In the genomic region with DNA sequence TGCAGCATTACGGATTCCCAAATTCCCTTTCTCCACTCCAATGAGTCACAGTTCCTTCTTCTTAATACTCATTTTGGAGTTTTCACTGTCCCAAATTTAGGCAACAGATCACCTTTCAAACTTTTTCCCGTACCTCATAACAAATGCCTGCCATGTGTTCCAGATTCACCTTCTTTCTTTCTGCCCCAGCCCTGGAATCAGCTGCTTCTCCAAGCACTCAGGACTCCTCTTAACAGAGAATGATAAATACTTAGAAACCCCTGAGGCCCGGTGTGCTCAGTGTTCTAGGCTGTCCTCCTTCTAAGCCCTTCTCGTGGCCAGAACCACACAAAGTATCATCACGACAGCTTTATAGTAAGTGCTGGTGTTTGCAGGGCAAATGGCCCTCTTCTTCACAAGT, we compare ENCODE assay signal across 23 cellular contexts. TPM values are rescaled to one million over a fixed set of nuclear protein-coding genes. Genes with fewer than 3 reads are reported as not detected.
A peak's percentile ranks its signal among the peaks of the same experiment; 100 is the strongest.
DNase-seq lines count a peak whose midpoint lies in the region; ATAC-seq, FAIRE-seq and TF ChIP-seq lines count a peak whose summit lies in the region.
"Had no signal": no experiment of that assay in that cellular context is flagged by ENCODE, and none has a peak within 500 bp of the region (broad histone marks: within the 10 kb centered on the region; RNA-seq: fewer than 3 reads in every experiment).

No MANE protein-coding gene starts in this region.

- ATAC-seq in activated T-cell treated with anti-CD3 and anti-CD28 coated beads, Interleukin-2, amount 50 U/mL, for 72 hours (replicated peaks in 1 of 2): no peak
- ATAC-seq in activated T-cell treated with anti-CD3 and anti-CD28 coated beads, Interleukin-2, amount 50 U/mL, for 4 hours: no peak
- no peak for ATAC-seq in GM12878
- ATAC-seq: heart left ventricle, left lobe of liver, upper lobe of right lung had no signal

- no peak for TF ChIP-seq CTCF in GM12878 (IDR thresholded peaks at IDR 0.05 in 2 of 3, conservative IDR thresholded peaks at IDR 0.05 in 1 of 3; ENCODE audit: control insufficient read depth in 2 of 3, extremely low read depth in 1 of 3, insufficient read depth in 1 of 3, low read depth in 3 of 3, low read length in 3 of 3)
- no peak for TF ChIP-seq CTCF in nephron progenitor cell (IDR thresholded peaks at IDR 0.05)
- no peak for TF ChIP-seq CTCF in dorsolateral prefrontal cortex (IDR thresholded peaks at IDR 0.05 in 54 of 56, conservative IDR thresholded peaks at IDR 0.05 in 2 of 56; ENCODE audit: low read depth in 1 of 56, partially characterized antibody in 56 of 56)

- H3K27me3 ChIP-seq in GM12878 (replicated peaks in 1 of 2; ENCODE audit: control insufficient read depth in 2 of 2, insufficient read depth in 2 of 2, low read length in 1 of 2): no peaks in the 10 kb centered on the region
- no peaks in the 10 kb centered on the region for H3K27me3 ChIP-seq in dorsolateral prefrontal cortex
- H3K27me3 ChIP-seq: heart left ventricle, MG63, spleen, upper lobe of right lung had no signal

- no peaks in the 10 kb centered on the region for H4K20me1 ChIP-seq in GM12878 (ENCODE audit: control insufficient read depth, insufficient read depth)

- no peak for TF ChIP-seq RAD21 in GM12878 (IDR thresholded peaks at IDR 0.05; ENCODE audit: insufficient read depth, low read depth, low read length)

- no peak for TF ChIP-seq EP300 in GM12878 (IDR thresholded peaks at IDR 0.05; ENCODE audit: borderline replicate concordance in 1 of 2, control insufficient read depth in 1 of 2, low read depth in 2 of 2, low read length in 2 of 2)

- no peak for DNase-seq in activated T-cell treated with anti-CD3 and anti-CD28 coated beads, Interleukin-2, amount 50 U/mL, for 72 hours
- DNase-seq in activated T-cell treated with anti-CD3 and anti-CD28 coated beads, Interleukin-2, amount 50 U/mL, for 4 hours: no peak
- no peak for DNase-seq in GM12891 (ENCODE audit: insufficient read length, low spot score)
- no peak for DNase-seq in GM12878 (ENCODE audit: low read depth, low spot score)
- no peak for DNase-seq in nephron progenitor cell
- no peak for DNase-seq in NCI-H128 (lab: John Stamatoyannopoulos, UW; ENCODE audit: unreplicated experiment)
- no peak for DNase-seq in dorsolateral prefrontal cortex
- no peak for DNase-seq in NCI-H1436 treated with DMSO at 0.1 percent for 48 hours (lab: John Stamatoyannopoulos, UW)
- DNase-seq: ACHN; activated CD4-positive, alpha-beta T cell treated with anti-CD3 and anti-CD28 coated beads, Interleukin-2, amount 50 U/mL, for 1 hour; dermis blood vessel endothelial cell; DMS153; heart left ventricle; IMR-90; MG63; NCI-H187; SHP77 treated with DMSO at 0.1 percent for 48 hours; spleen; stimulated activated CD4-positive, alpha-beta T cell treated with anti-CD3 and anti-CD28 coated beads, Interleukin-4, amount 100 ng/mL, for 24 hours; upper lobe of right lung had no signal

- POLR2A ChIA-PET in GM12878 (lab: Charles Lee): no interaction called here

- peaks cover 10% of the 10 kb centered on the region for H3K4me1 Mint-ChIP-seq in activated T-cell treated with anti-CD3 and anti-CD28 coated beads, Interleukin-2, amount 50 U/mL, for 72 hours (ENCODE audit: low read depth)
- H3K4me1 Mint-ChIP-seq in activated T-cell treated with anti-CD3 and anti-CD28 coated beads, Interleukin-2, amount 50 U/mL, for 4 hours (ENCODE audit: low read depth): peaks cover 14% of the 10 kb centered on the region
- no peaks in the 10 kb centered on the region for H3K4me1 Mint-ChIP-seq in nephron progenitor cell

- H3K9ac ChIP-seq in GM12878 (ENCODE audit: control insufficient read depth, insufficient read depth, low read length): no peak overlapping the region

- intact Hi-C loops in GM12878 (cut with micrococcal nuclease; ENCODE audit: unreplicated experiment): no loop called here
- intact Hi-C loops in dorsolateral prefrontal cortex (cut with DNase I): no loop called here

- CTCF ChIA-PET in GM12878 (lab: Yijun Ruan, JAX): no interaction called here

- TF ChIP-seq POLR2A in GM12891 (IDR thresholded peaks at IDR 0.05; ENCODE audit: low read depth, low read length): peak; percentile 24; the same call in 1 of the 2 replicates
- no peak for TF ChIP-seq POLR2A in GM12878 (IDR thresholded peaks at IDR 0.05; ENCODE audit: low read depth, low read length)

- no peaks in the 10 kb centered on the region for H3K4me1 ChIP-seq in GM12878 (ENCODE audit: control insufficient read depth, insufficient read depth, low read length)
- H3K4me1 ChIP-seq: heart left ventricle had no signal

- no peaks in the 10 kb centered on the region; the same call in 2 of the 3 replicates for H3K9me3 ChIP-seq in GM12878 (replicated peaks; ENCODE audit: control insufficient read depth, insufficient read depth, low read length)
- H3K9me3 ChIP-seq: heart left ventricle, MG63, spleen, upper lobe of right lung had no signal

- H3K4me3 Mint-ChIP-seq in activated T-cell treated with anti-CD3 and anti-CD28 coated beads, Interleukin-2, amount 50 U/mL, for 72 hours: no peak overlapping the region
- no peak overlapping the region for H3K4me3 Mint-ChIP-seq in activated T-cell treated with anti-CD3 and anti-CD28 coated beads, Interleukin-2, amount 50 U/mL, for 4 hours
- H3K4me3 Mint-ChIP-seq in nephron progenitor cell: no peak overlapping the region

- RAD21 ChIA-PET in GM12878 (lab: Charles Lee; ENCODE audit: unreplicated experiment): no interaction called here

- SMC1A ChIA-PET in GM12878 (lab: Charles Lee; ENCODE audit: uncharacterized antibody, unreplicated experiment): no interaction called here

- no peak overlapping the region for H3K4me3 ChIP-seq in GM12878
- no peak overlapping the region for H3K4me3 ChIP-seq in dorsolateral prefrontal cortex
- H3K4me3 ChIP-seq: heart left ventricle, MG63, spleen, upper lobe of right lung had no signal

- H3K36me3 Mint-ChIP-seq in activated T-cell treated with anti-CD3 and anti-CD28 coated beads, Interleukin-2, amount 50 U/mL, for 72 hours (ENCODE audit: insufficient read depth in 2 of 2): peaks cover 39 to 63% of the 10 kb centered on the region in 2 donors
- peaks cover 47% of the 10 kb centered on the region for H3K36me3 Mint-ChIP-seq in activated T-cell treated with anti-CD3 and anti-CD28 coated beads, Interleukin-2, amount 50 U/mL, for 4 hours (ENCODE audit: insufficient read depth)
- H3K36me3 Mint-ChIP-seq in nephron progenitor cell (ENCODE audit: low read depth): peaks cover 81% of the 10 kb centered on the region

- no peak for FAIRE-seq in GM12891 (lab: Jason Lieb, UNC)
- no peak for FAIRE-seq in GM12878 (lab: Jason Lieb, UNC)

- no peak overlapping the region for H2AFZ ChIP-seq in GM12878 (ENCODE audit: control insufficient read depth, low read depth, low read length)

- H3K36me3 ChIP-seq in GM12878 (ENCODE audit: control insufficient read depth in 2 of 2, insufficient read depth in 2 of 2, low read length in 1 of 2): peaks cover 37 to 39% of the 10 kb centered on the region in 2 experiments

- no peaks in the 10 kb centered on the region for H3K27me3 Mint-ChIP-seq in activated T-cell treated with anti-CD3 and anti-CD28 coated beads, Interleukin-2, amount 50 U/mL, for 72 hours (ENCODE audit: low read depth)
- no peaks in the 10 kb centered on the region for H3K27me3 Mint-ChIP-seq in activated T-cell treated with anti-CD3 and anti-CD28 coated beads, Interleukin-2, amount 50 U/mL, for 4 hours (ENCODE audit: low read depth)
- peaks cover 2% of the 10 kb centered on the region for H3K27me3 Mint-ChIP-seq in nephron progenitor cell (ENCODE audit: low read depth, poor library complexity)

- H3K27ac Mint-ChIP-seq in activated T-cell treated with anti-CD3 and anti-CD28 coated beads, Interleukin-2, amount 50 U/mL, for 72 hours: peak overlapping the region; percentile 49
- H3K27ac Mint-ChIP-seq in nephron progenitor cell: peak overlapping the region; percentile 13

- H3K9me3 Mint-ChIP-seq in activated T-cell treated with anti-CD3 and anti-CD28 coated beads, Interleukin-2, amount 50 U/mL, for 72 hours: peaks cover 2 to 3% of the 10 kb centered on the region in 2 donors
- no peaks in the 10 kb centered on the region for H3K9me3 Mint-ChIP-seq in activated T-cell treated with anti-CD3 and anti-CD28 coated beads, Interleukin-2, amount 50 U/mL, for 4 hours
- no peaks in the 10 kb centered on the region for H3K9me3 Mint-ChIP-seq in nephron progenitor cell

- in situ Hi-C loops in GM12878 (cut with MboI): no loop called here

- 85% methylated on average over 5 of the region's 5 CpGs for WGBS in GM12878 (ENCODE audit: insufficient coverage, insufficient replicate concordance, low lambda C conversion rate, missing lambda C conversion rate)

- BruUV-seq in GM12878 (replicated peaks; lab: Mats Ljungman, UMichigan): TSS peak; percentile 15

- no peak overlapping the region for H3K4me2 ChIP-seq in GM12878 (ENCODE audit: control insufficient read depth, insufficient read depth)

- H3K79me2 ChIP-seq in GM12878 (ENCODE audit: control insufficient read depth, insufficient read depth, low read length): no peaks in the 10 kb centered on the region; the same call in 1 of the 2 replicates

- H3K27ac ChIP-seq in GM12878 (ENCODE audit: control insufficient read depth, insufficient read depth): no peak overlapping the region
- H3K27ac ChIP-seq in dorsolateral prefrontal cortex: peak overlapping the region in 14 of 59 donors; percentile 2 to 81 (median 36)
- H3K27ac ChIP-seq: C4-2B, heart left ventricle, upper lobe of right lung had no signal

RNA-seq across cellular contexts. Expression of a gene that starts 14.9 kb away (rescaled TPM):
- 100 to 1,000 TPM; 166 to 170 TPM for total RNA-seq in activated T-cell treated with anti-CD3 and anti-CD28 coated beads, Interleukin-2, amount 50 U/mL, for 72 hours
- total RNA-seq in activated T-cell treated with anti-CD3 and anti-CD28 coated beads, Interleukin-2, amount 50 U/mL, for 4 hours: 100 to 1,000 TPM; 152 to 170 (median 164) TPM
- 60.6 TPM for polyA plus RNA-seq in GM12891 (2012; ENCODE audit: low read depth, missing spikeins)
- 85.1 and 93.8 TPM in 2 replicates for total RNA-seq in GM12878 (2013; cell fraction: nucleolus; rRNA removed)
- total RNA-seq in GM12878 (2014; rRNA removed) (17.3 and 25.0 TPM in 2 replicates), GM12878 (2014; rRNA removed; fragmentation: Illumina TruSeq; extraction: Trizol) (26.4 and 27.8 TPM in 2 replicates), GM12878 (2021) (85.5 and 94.2 TPM in 2 replicates), dorsolateral prefrontal cortex (100 to 1,000 TPM in 117 of 120 experiments, 10 to 100 TPM in 3; 96.2 to 160 (median 125) TPM)
- 42.9 TPM for polyA plus RNA-seq in GM12878 (2011; ENCODE audit: low read depth)
- polyA plus RNA-seq in GM12878 (2011; rRNA removed) (40.7 and 54.4 TPM in 2 replicates), GM12878 (2014; fragmentation: Illumina TruSeq; extraction: Trizol) (72.5 and 105 TPM in 2 replicates), GM12878 (2014; fragmentation: Nextera tagmentation; extraction: Ambion mirVana) (10 to 100 TPM in 1 of 2 experiments, 1 to 10 TPM in 1; 5.7 to 13.0 TPM), GM12878 (2014; rRNA removed) (74.9 and 90.3 TPM in 2 replicates), GM12878 (2016; fragmentation: Nextera tagmentation; extraction: Ambion mirVana) (10 to 100 TPM; 61.8 to 63.4 TPM)
- polyA plus RNA-seq in GM12878 (2011; cell fraction: cytosol; rRNA removed): 58.6 and 69.9 TPM in 2 replicates
- 236 and 302 TPM in 2 replicates for polyA plus RNA-seq in GM12878 (2011; cell fraction: nucleus; rRNA removed)
- 62.0 and 78.9 TPM in 2 replicates for polyA plus RNA-seq in GM12878 (2012)
- 53.9 and 56.8 TPM in 2 replicates for polyA minus RNA-seq in GM12878 (2011; rRNA and poly(A)+ RNA removed)
- 25.1 and 26.0 TPM in 2 replicates for polyA minus RNA-seq in GM12878 (2011; cell fraction: cytosol; rRNA and poly(A)+ RNA removed)
- 38.6 and 73.4 TPM in 2 replicates for polyA minus RNA-seq in GM12878 (2011; cell fraction: nucleus; rRNA and poly(A)+ RNA removed)

RNA-seq across cellular contexts. Expression of a gene that starts 29.7 kb away (rescaled TPM):
- 10 to 100 TPM; 42.8 to 74.5 TPM for total RNA-seq in activated T-cell treated with anti-CD3 and anti-CD28 coated beads, Interleukin-2, amount 50 U/mL, for 72 hours
- 10 to 100 TPM; 22.0 to 31.5 (median 26.3) TPM for total RNA-seq in activated T-cell treated with anti-CD3 and anti-CD28 coated beads, Interleukin-2, amount 50 U/mL, for 4 hours
- polyA plus RNA-seq in GM12891 (2012; ENCODE audit: low read depth, missing spikeins): 92.3 TPM
- 264 and 312 TPM in 2 replicates for total RNA-seq in GM12878 (2013; cell fraction: nucleolus; rRNA removed)
- total RNA-seq in GM12878 (2014; rRNA removed) (33.4 and 37.8 TPM in 2 replicates), GM12878 (2014; rRNA removed; fragmentation: Illumina TruSeq; extraction: Trizol) (10.2 and 10.3 TPM in 2 replicates), GM12878 (2021) (46.5 and 49.5 TPM in 2 replicates), dorsolateral prefrontal cortex (10 to 100 TPM in 76 of 120 experiments, 1 to 10 TPM in 44; 4.8 to 45.0 (median 12.2) TPM)
- 24.0 TPM for polyA plus RNA-seq in GM12878 (2011; ENCODE audit: low read depth)
- polyA plus RNA-seq in GM12878 (2011; rRNA removed) (18.0 and 44.4 TPM in 2 replicates), GM12878 (2014; fragmentation: Illumina TruSeq; extraction: Trizol) (0.44 and 4.6 TPM in 2 replicates), GM12878 (2014; fragmentation: Nextera tagmentation; extraction: Ambion mirVana) (1 to 10 TPM in 1 of 2 experiments, under 1 TPM in 1; 0.10 to 1.2 TPM), GM12878 (2014; rRNA removed) (30.0 and 33.0 TPM in 2 replicates), GM12878 (2016; fragmentation: Nextera tagmentation; extraction: Ambion mirVana) (1 to 10 TPM; 4.3 to 5.7 TPM)
- 60.2 and 98.5 TPM in 2 replicates for polyA plus RNA-seq in GM12878 (2011; cell fraction: cytosol; rRNA removed)
- 75.2 and 100 TPM in 2 replicates for polyA plus RNA-seq in GM12878 (2011; cell fraction: nucleus; rRNA removed)
- polyA plus RNA-seq in GM12878 (2012): 102 and 145 TPM in 2 replicates
- polyA minus RNA-seq in GM12878 (2011; rRNA and poly(A)+ RNA removed): 47.3 and 89.5 TPM in 2 replicates
- 32.2 and 37.6 TPM in 2 replicates for polyA minus RNA-seq in GM12878 (2011; cell fraction: cytosol; rRNA and poly(A)+ RNA removed)
- polyA minus RNA-seq in GM12878 (2011; cell fraction: nucleus; rRNA and poly(A)+ RNA removed): 66.3 and 84.2 TPM in 2 replicates

RNA-seq across cellular contexts. Expression of a gene that starts 45.9 kb away (rescaled TPM):
- 10 to 100 TPM; 76.9 to 78.8 TPM for total RNA-seq in activated T-cell treated with anti-CD3 and anti-CD28 coated beads, Interleukin-2, amount 50 U/mL, for 72 hours
- total RNA-seq in activated T-cell treated with anti-CD3 and anti-CD28 coated beads, Interleukin-2, amount 50 U/mL, for 4 hours: 10 to 100 TPM; 48.9 to 64.6 (median 60.5) TPM
- polyA plus RNA-seq in GM12891 (2012; ENCODE audit: low read depth, missing spikeins): 62.4 TPM
- total RNA-seq in GM12878 (2013; cell fraction: nucleolus; rRNA removed): 92.3 and 116 TPM in 2 replicates
- total RNA-seq in GM12878 (2014; rRNA removed) (43.0 and 49.0 TPM in 2 replicates), GM12878 (2014; rRNA removed; fragmentation: Illumina TruSeq; extraction: Trizol) (36.9 and 42.5 TPM in 2 replicates), GM12878 (2021) (69.1 and 74.1 TPM in 2 replicates), dorsolateral prefrontal cortex (100 to 1,000 TPM in 17 of 120 experiments, 10 to 100 TPM in 103; 38.5 to 134 (median 72.6) TPM)
- polyA plus RNA-seq in GM12878 (2011; ENCODE audit: low read depth): 82.9 TPM
- polyA plus RNA-seq in GM12878 (2011; rRNA removed) (16.2 and 30.5 TPM in 2 replicates), GM12878 (2014; fragmentation: Illumina TruSeq; extraction: Trizol) (7.2 and 29.3 TPM in 2 replicates), GM12878 (2014; fragmentation: Nextera tagmentation; extraction: Ambion mirVana) (10 to 100 TPM in 1 of 2 experiments, 1 to 10 TPM in 1; 5.4 to 18.0 TPM), GM12878 (2014; rRNA removed) (123 and 135 TPM in 2 replicates), GM12878 (2016; fragmentation: Nextera tagmentation; extraction: Ambion mirVana) (10 to 100 TPM; 77.2 to 80.3 TPM)
- 93.0 and 152 TPM in 2 replicates for polyA plus RNA-seq in GM12878 (2011; cell fraction: cytosol; rRNA removed)
- polyA plus RNA-seq in GM12878 (2011; cell fraction: nucleus; rRNA removed): 97.1 and 115 TPM in 2 replicates
- polyA plus RNA-seq in GM12878 (2012): 44.5 and 61.4 TPM in 2 replicates
- 9.0 and 23.6 TPM in 2 replicates for polyA minus RNA-seq in GM12878 (2011; rRNA and poly(A)+ RNA removed)
- 7.8 and 11.4 TPM in 2 replicates for polyA minus RNA-seq in GM12878 (2011; cell fraction: cytosol; rRNA and poly(A)+ RNA removed)
- polyA minus RNA-seq in GM12878 (2011; cell fraction: nucleus; rRNA and poly(A)+ RNA removed): 13.3 and 20.4 TPM in 2 replicates

RNA-seq across cellular contexts. Expression of a gene that starts 58.9 kb away (rescaled TPM):
- total RNA-seq in activated T-cell treated with anti-CD3 and anti-CD28 coated beads, Interleukin-2, amount 50 U/mL, for 72 hours: 1,000 to 10,000 TPM in 1 of 2 donors, 100 to 1,000 TPM in 1; 845 to 1,007 TPM
- total RNA-seq in activated T-cell treated with anti-CD3 and anti-CD28 coated beads, Interleukin-2, amount 50 U/mL, for 4 hours: 100 to 1,000 TPM; 256 to 382 (median 364) TPM
- 0.18 TPM for polyA plus RNA-seq in GM12891 (2012; ENCODE audit: low read depth, missing spikeins)
- total RNA-seq in GM12878 (2013; cell fraction: nucleolus; rRNA removed): not detected in 2 replicates
- total RNA-seq in GM12878 (2014; rRNA removed) (not detected in 2 replicates), GM12878 (2014; rRNA removed; fragmentation: Illumina TruSeq; extraction: Trizol) (not detected in 2 replicates), GM12878 (2021) (0.33 TPM in 1 of 2 replicates, not detected in the other), dorsolateral prefrontal cortex (1 to 10 TPM in 24 of 120 experiments, under 1 TPM in 50, not detected in 46; 0.24 to 2.2 (median 0.71) TPM)
- polyA plus RNA-seq in GM12878 (2011; ENCODE audit: low read depth): not detected
- polyA plus RNA-seq in GM12878 (2011; rRNA removed) (not detected in 2 replicates), GM12878 (2014; fragmentation: Illumina TruSeq; extraction: Trizol) (not detected in 2 replicates), GM12878 (2014; fragmentation: Nextera tagmentation; extraction: Ambion mirVana) (not detected), GM12878 (2014; rRNA removed) (0.60 TPM in 1 of 2 replicates, not detected in the other), GM12878 (2016; fragmentation: Nextera tagmentation; extraction: Ambion mirVana) (not detected)
- polyA plus RNA-seq in GM12878 (2011; cell fraction: cytosol; rRNA removed): 0.07 and 0.18 TPM in 2 replicates
- 0.33 and 0.53 TPM in 2 replicates for polyA plus RNA-seq in GM12878 (2011; cell fraction: nucleus; rRNA removed)
- polyA plus RNA-seq in GM12878 (2012): 0.14 TPM in 1 of 2 replicates, not detected in the other
- polyA minus RNA-seq in GM12878 (2011; rRNA and poly(A)+ RNA removed): not detected in 2 replicates
- not detected in 2 replicates for polyA minus RNA-seq in GM12878 (2011; cell fraction: cytosol; rRNA and poly(A)+ RNA removed)
- polyA minus RNA-seq in GM12878 (2011; cell fraction: nucleus; rRNA and poly(A)+ RNA removed): 0.19 TPM in 1 of 2 replicates, not detected in the other
- total RNA-seq: dermis blood vessel endothelial cell, IMR-90, renal cortical epithelial cell had no signal
- polyA plus RNA-seq: IMR-90 had no signal
